26 cellular contexts compared by ENCODE assay signal in the genomic region with DNA sequence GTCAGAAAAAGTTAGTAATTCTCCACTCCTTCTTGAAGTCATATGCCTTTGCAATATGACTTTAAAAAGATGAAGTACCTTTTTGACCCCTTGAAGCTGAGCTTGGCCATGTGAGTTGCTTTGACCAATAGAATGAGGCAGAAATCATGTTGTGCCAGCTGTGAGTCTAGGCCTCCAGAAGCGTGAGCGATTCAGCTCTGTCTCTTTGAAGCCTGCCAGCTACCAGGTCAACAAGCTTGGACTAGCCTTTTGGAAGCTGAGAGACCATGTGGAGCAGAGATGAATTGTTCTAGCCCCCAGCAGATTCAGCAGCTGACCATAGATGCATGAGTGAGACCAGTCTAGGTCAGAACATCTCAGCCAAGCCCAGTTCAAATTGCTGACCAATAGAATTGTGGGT.
DNase-seq lines count a peak whose midpoint lies in the region; ATAC-seq and TF ChIP-seq lines count a peak whose summit lies in the region.
"Had no signal": no experiment of that assay in that cellular context is flagged by ENCODE, and none has a peak within 500 bp of the region (broad histone marks: within the 10 kb centered on the region; RNA-seq: fewer than 3 reads in every experiment).

No MANE protein-coding gene starts in this region.

- no peak overlapping the region for H3K4me3 ChIP-seq in Loucy (ENCODE audit: low read length, poor library complexity, severe bottlenecking)
- H3K4me3 ChIP-seq in epithelial cell of esophagus (ENCODE audit: low read length) = no peak overlapping the region
- H3K4me3 ChIP-seq: HAP-1, SJCRH30 had no signal

- peak overlapping the region; percentile 14 for H2AFZ ChIP-seq in Loucy (ENCODE audit: low read length)

- H3K9me2 ChIP-seq in Loucy (replicated peaks; ENCODE audit: low read depth, low read length) = no peaks in the 10 kb centered on the region

- no peaks in the 10 kb centered on the region for H3K36me3 ChIP-seq in Loucy (ENCODE audit: insufficient read depth, low read length)
- H3K36me3 ChIP-seq: BE2C, HAP-1, SJCRH30 had no signal

- no peaks in the 10 kb centered on the region for H4K20me1 ChIP-seq in Loucy (ENCODE audit: insufficient read depth, low read length, poor library complexity, severe bottlenecking)

- H3K27me3 Mint-ChIP-seq in stimulated activated naive CD8-positive, alpha-beta T cell treated with anti-CD3 and anti-CD28 coated beads, Interleukin-15, amount 100 ng/mL, for 72 hours = no peaks in the 10 kb centered on the region
- no peaks in the 10 kb centered on the region for H3K27me3 Mint-ChIP-seq in progenitor cell of endocrine pancreas

- no peaks in the 10 kb centered on the region for H3K79me2 ChIP-seq in Loucy (ENCODE audit: insufficient read depth, low read length)

- no peak overlapping the region for H3K4me2 ChIP-seq in Loucy (ENCODE audit: low read depth, low read length, poor library complexity, severe bottlenecking)

- ATAC-seq in stimulated activated naive CD8-positive, alpha-beta T cell treated with anti-CD3 and anti-CD28 coated beads, Interleukin-15, amount 100 ng/mL, for 72 hours = no peak
- ATAC-seq: PC-3, SK-N-SH treated with all-trans-retinoic acid at 6 μM for 48 hours had no signal

- no peaks in the 10 kb centered on the region for H3K36me3 Mint-ChIP-seq in progenitor cell of endocrine pancreas (ENCODE audit: insufficient read depth)
- H3K36me3 Mint-ChIP-seq: CD14-positive monocyte; CD8-positive, alpha-beta memory T cell had no signal

- H3K4me1 ChIP-seq in Loucy (ENCODE audit: insufficient read depth, low read length, poor library complexity, severe bottlenecking) = no peaks in the 10 kb centered on the region
- H3K4me1 ChIP-seq: BE2C, HAP-1, SJCRH30 had no signal

- DNase-seq in DMS 273 (lab: John Stamatoyannopoulos, UW; ENCODE audit: unreplicated experiment) (peak; percentile 4), DMS 273 treated with DMSO at 0.1 percent for 48 hours (lab: John Stamatoyannopoulos, UW) (no peak), epithelial cell of esophagus (ENCODE audit: low read depth) (peak; percentile 41), medulla oblongata (ENCODE audit: extremely low spot score) (no peak), progenitor cell of endocrine pancreas (ENCODE audit: low spot score, unreplicated experiment) (no peak)
- no peak for DNase-seq in stimulated activated naive CD8-positive, alpha-beta T cell treated with anti-CD3 and anti-CD28 coated beads, Interleukin-15, amount 100 ng/mL, for 72 hours
- DNase-seq: ACHN; BE2C; CD8-positive, alpha-beta memory T cell; DMS153; DND-41; IMR-90; KG1; NCI-H1092; NCI-H1417 treated with DMSO at 0.1 percent for 48 hours; NCI-H1694 treated with DMSO at 0.1 percent for 48 hours; NCI-H2081; NCI-H2171; NCI-H345; NCI-H510A treated with DMSO at 0.1 percent for 48 hours; PC-3; SJCRH30 had no signal

- H3K9ac ChIP-seq in Loucy (ENCODE audit: low read depth, low read length, poor library complexity, severe bottlenecking) = no peak overlapping the region

- H3F3A ChIP-seq in Loucy (ENCODE audit: low read depth) = no peaks in the 10 kb centered on the region

- H3K27ac Mint-ChIP-seq in stimulated activated naive CD8-positive, alpha-beta T cell treated with anti-CD3 and anti-CD28 coated beads, Interleukin-15, amount 100 ng/mL, for 72 hours = no peak overlapping the region
- no peak overlapping the region for H3K27ac Mint-ChIP-seq in progenitor cell of endocrine pancreas
- H3K27ac Mint-ChIP-seq: CD14-positive monocyte; CD8-positive, alpha-beta memory T cell had no signal

- H3K4me3 Mint-ChIP-seq in stimulated activated naive CD8-positive, alpha-beta T cell treated with anti-CD3 and anti-CD28 coated beads, Interleukin-15, amount 100 ng/mL, for 72 hours = no peak overlapping the region
- no peak overlapping the region for H3K4me3 Mint-ChIP-seq in progenitor cell of endocrine pancreas (ENCODE audit: low read depth)
- H3K4me3 Mint-ChIP-seq: CD14-positive monocyte; CD8-positive, alpha-beta memory T cell had no signal

- H3K9me3 Mint-ChIP-seq in stimulated activated naive CD8-positive, alpha-beta T cell treated with anti-CD3 and anti-CD28 coated beads, Interleukin-15, amount 100 ng/mL, for 72 hours = no peaks in the 10 kb centered on the region
- no peaks in the 10 kb centered on the region for H3K9me3 Mint-ChIP-seq in progenitor cell of endocrine pancreas (ENCODE audit: low read depth)
- H3K9me3 Mint-ChIP-seq: CD8-positive, alpha-beta memory T cell had no signal

- no peaks in the 10 kb centered on the region for H3K27me3 ChIP-seq in Loucy (ENCODE audit: insufficient read depth, low read length, poor library complexity, severe bottlenecking)
- H3K27me3 ChIP-seq: BE2C, SJCRH30 had no signal

- H3K4me1 Mint-ChIP-seq in stimulated activated naive CD8-positive, alpha-beta T cell treated with anti-CD3 and anti-CD28 coated beads, Interleukin-15, amount 100 ng/mL, for 72 hours = peaks cover 13% of the 10 kb centered on the region
- no peaks in the 10 kb centered on the region for H3K4me1 Mint-ChIP-seq in progenitor cell of endocrine pancreas (ENCODE audit: low read depth)
- H3K4me1 Mint-ChIP-seq: CD14-positive monocyte had no signal

- H3K9me3 ChIP-seq in Loucy (ENCODE audit: insufficient read depth, low read depth, low read length) = no peaks in the 10 kb centered on the region
- H3K9me3 ChIP-seq: BE2C, HAP-1, SJCRH30 had no signal

- TF ChIP-seq CTCF in Loucy (conservative IDR thresholded peaks at IDR 0.05; ENCODE audit: low read length) (no peak), epithelial cell of esophagus (IDR thresholded peaks at IDR 0.05; ENCODE audit: insufficient read depth, low read depth, low read length, missing control alignments) (no peak), progenitor cell of endocrine pancreas (IDR thresholded peaks at IDR 0.05; ENCODE audit: unreplicated experiment) (no peak)

Comparison
In these comparisons a context has a peak if more than half of its experiments do, and no peak if none do; other contexts are left out.
1. DNase-seq: peak in DMS 273 (single experiment) and epithelial cell of esophagus (single experiment); none in DMS 273 treated with DMSO at 0.1 percent for 48 hours (single experiment), stimulated activated naive CD8-positive, alpha-beta T cell treated with anti-CD3 and anti-CD28 coated beads, Interleukin-15, amount 100 ng/mL, for 72 hours (0 of 2), medulla oblongata (single experiment) and progenitor cell of endocrine pancreas (single experiment).